ENCODE assay signal across 26 cellular contexts in the genomic region with DNA sequence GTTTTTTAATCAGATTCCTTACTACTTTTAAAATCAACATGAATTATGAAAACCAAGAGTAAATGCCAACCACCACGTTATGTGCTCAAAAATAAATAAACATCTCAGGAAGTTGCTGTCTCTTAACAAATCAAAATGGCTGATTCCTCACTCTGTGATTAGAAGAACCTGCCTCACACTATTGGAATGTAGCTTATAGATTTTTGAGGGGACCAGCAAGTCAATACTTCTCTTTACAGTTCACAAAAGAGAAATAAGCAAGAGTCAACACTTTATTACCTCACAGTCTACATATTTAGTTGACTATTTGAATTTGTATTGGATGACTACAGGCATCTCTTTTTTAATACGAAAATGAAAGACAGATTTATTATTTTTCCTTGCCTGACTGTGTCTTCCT.
"Had no signal": no experiment of that assay in that cellular context is flagged by ENCODE, and none has a peak within 500 bp of the region (broad histone marks: within the 10 kb centered on the region; RNA-seq: fewer than 3 reads in every experiment).

No MANE protein-coding gene starts in this region.

- H3K4me2 ChIP-seq: smooth muscle cell had no signal

- H3K9me3 ChIP-seq: left ventricle myocardium inferior, ovary, right lobe of liver, stomach, suprapubic skin, transverse colon, uterus had no signal

- H3K4me1 Mint-ChIP-seq: activated naive CD4-positive, alpha-beta T cell treated with anti-CD3 and anti-CD28 coated beads, Interleukin-2, amount 10 ng/mL, durations not matched to agents 7 days and 5 days; natural killer cell; stimulated activated memory B cell treated with anti-CD40 and anti-IgM and Interleukin-4, amounts not matched to agents 10 μg/mL and 1 μg/mL and 100 μg/mL, for 72 hours had no signal

- H3K36me3 ChIP-seq: left ventricle myocardium inferior, ovary, right lobe of liver, stomach, suprapubic skin, transverse colon, uterus had no signal

- H3K27me3 Mint-ChIP-seq: activated CD4-positive, alpha-beta memory T cell treated with anti-CD3 and anti-CD28 coated beads for 36 hours; activated naive CD4-positive, alpha-beta T cell treated with anti-CD3 and anti-CD28 coated beads, Interleukin-2, amount 10 ng/mL, durations not matched to agents 7 days and 5 days; brain; stimulated activated memory B cell treated with anti-CD40 and anti-IgM and Interleukin-4, amounts not matched to agents 10 μg/mL and 1 μg/mL and 100 μg/mL, for 72 hours had no signal

- H3K4me3 Mint-ChIP-seq: activated CD4-positive, alpha-beta memory T cell treated with anti-CD3 and anti-CD28 coated beads for 36 hours; activated naive CD4-positive, alpha-beta T cell treated with anti-CD3 and anti-CD28 coated beads, Interleukin-2, amount 10 ng/mL, durations not matched to agents 7 days and 5 days; brain; mesothelial cell of epicardium; natural killer cell; stimulated activated memory B cell treated with anti-CD40 and anti-IgM and Interleukin-4, amounts not matched to agents 10 μg/mL and 1 μg/mL and 100 μg/mL, for 72 hours; T-helper 1 cell treated with Interleukin-12 subunit alpha and Interleukin-12 subunit beta and Interleukin-4 antibody, amounts not matched to agents 30 μg/mL and 1 μg/mL, for 36 hours had no signal

- H3K9me3 Mint-ChIP-seq: activated naive CD4-positive, alpha-beta T cell treated with anti-CD3 and anti-CD28 coated beads, Interleukin-2, amount 10 ng/mL, durations not matched to agents 7 days and 5 days had no signal

- H3K27ac ChIP-seq: left ventricle myocardium inferior, ovary, right lobe of liver, suprapubic skin, transverse colon, uterus had no signal

- H3K4me1 ChIP-seq: left ventricle myocardium inferior, transverse colon, uterus had no signal

- H3K27me3 ChIP-seq: ovary, right lobe of liver, stomach, suprapubic skin, transverse colon, uterus had no signal

- H3K4me3 ChIP-seq: left ventricle myocardium inferior, ovary, right lobe of liver, smooth muscle cell, stomach, suprapubic skin, transverse colon, uterus had no signal

- H3K36me3 Mint-ChIP-seq: activated CD4-positive, alpha-beta memory T cell treated with anti-CD3 and anti-CD28 coated beads for 36 hours; activated naive CD4-positive, alpha-beta T cell treated with anti-CD3 and anti-CD28 coated beads, Interleukin-2, amount 10 ng/mL, durations not matched to agents 7 days and 5 days; brain; mesothelial cell of epicardium; natural killer cell; stimulated activated memory B cell treated with anti-CD40 and anti-IgM and Interleukin-4, amounts not matched to agents 10 μg/mL and 1 μg/mL and 100 μg/mL, for 72 hours had no signal

- H3K27ac Mint-ChIP-seq: activated CD4-positive, alpha-beta memory T cell treated with anti-CD3 and anti-CD28 coated beads for 36 hours; activated naive CD4-positive, alpha-beta T cell treated with anti-CD3 and anti-CD28 coated beads, Interleukin-2, amount 10 ng/mL, durations not matched to agents 7 days and 5 days; mesothelial cell of epicardium; natural killer cell; stimulated activated memory B cell treated with anti-CD40 and anti-IgM and Interleukin-4, amounts not matched to agents 10 μg/mL and 1 μg/mL and 100 μg/mL, for 72 hours; T-helper 1 cell treated with Interleukin-12 subunit alpha and Interleukin-12 subunit beta and Interleukin-4 antibody, amounts not matched to agents 30 μg/mL and 1 μg/mL, for 36 hours had no signal

- DNase-seq: activated CD4-positive, alpha-beta memory T cell treated with anti-CD3 and anti-CD28 coated beads for 36 hours; activated CD4-positive, alpha-beta T cell treated with anti-CD3 and anti-CD28 coated beads for 48 hours; activated naive CD4-positive, alpha-beta T cell treated with anti-CD3 and anti-CD28 coated beads, Interleukin-2, amount 10 ng/mL, durations not matched to agents 7 days and 5 days; activated T-cell treated with anti-CD3 and anti-CD28 coated beads, Interleukin-2, amount 50 U/mL, for 48 hours; caudate nucleus; effector memory CD4-positive, alpha-beta T cell; foreskin melanocyte; glutamatergic neuron; hypothalamus; left ventricle myocardium inferior; mammary epithelial cell; natural killer cell; ovary; right lobe of liver; stimulated activated CD4-positive, alpha-beta T cell treated with anti-CD3 and anti-CD28 coated beads, Interleukin-15, amount 100 ng/mL, for 24 hours; T1000; transverse colon; uterus had no signal

- ATAC-seq: esophagus mucosa; natural killer cell; stimulated activated memory B cell treated with anti-CD40 and anti-IgM and Interleukin-4, amounts not matched to agents 10 μg/mL and 1 μg/mL and 100 μg/mL, for 72 hours had no signal
